Comparison of ENCODE assay signal across 29 cellular contexts in the genomic region with DNA sequence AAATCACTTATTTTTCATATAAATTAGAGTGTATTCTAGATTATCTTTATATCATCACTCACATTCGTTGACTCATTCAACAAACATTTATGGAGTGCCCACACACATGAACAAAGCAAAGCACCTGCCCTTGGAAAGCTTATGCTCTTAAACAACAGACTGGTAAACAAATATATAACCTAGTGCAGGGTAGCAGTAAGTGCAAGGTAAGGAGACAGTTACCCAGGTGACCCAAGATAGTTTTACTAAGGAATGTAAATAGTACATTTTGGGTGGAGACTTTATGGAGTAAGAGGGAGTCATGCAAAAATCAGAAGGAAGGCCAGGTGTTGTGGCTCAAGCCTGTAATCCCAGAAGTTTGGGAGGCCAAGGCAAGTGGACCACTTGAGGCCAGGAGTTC.
"Had no signal": no experiment of that assay in that cellular context is flagged by ENCODE, and none has a peak within 500 bp of the region (broad histone marks: within the 10 kb centered on the region; RNA-seq: fewer than 3 reads in every experiment).

No MANE protein-coding gene starts in this region.

- H3K36me3 ChIP-seq: brain microvascular endothelial cell, esophagus muscularis mucosa, heart right ventricle, lower lobe of right lung, thoracic aorta, uterus had no signal

- H3K27ac ChIP-seq: brain microvascular endothelial cell, esophagus muscularis mucosa, heart right ventricle, lower lobe of right lung, thoracic aorta, uterus, VCaP had no signal

- H3K27me3 Mint-ChIP-seq: activated CD4-positive, alpha-beta memory T cell treated with anti-CD3 and anti-CD28 coated beads for 36 hours; activated T-helper 17 cell treated with anti-CD3 and anti-CD28 coated beads, Interleukin-2, amount 50 U/mL, for 72 hours; natural killer cell treated with Interleukin-12 subunit alpha and Interleukin-12 subunit beta and Interleukin-15 and Interleukin-18, amount 100 ng/mL, for 72 hours; type B pancreatic cell had no signal

- H3K27ac Mint-ChIP-seq: activated CD4-positive, alpha-beta memory T cell treated with anti-CD3 and anti-CD28 coated beads for 36 hours; activated T-helper 17 cell treated with anti-CD3 and anti-CD28 coated beads, Interleukin-2, amount 50 U/mL, for 72 hours; endodermal cell; natural killer cell treated with Interleukin-12 subunit alpha and Interleukin-12 subunit beta and Interleukin-15 and Interleukin-18, amount 100 ng/mL, for 72 hours; T-helper 2 cell treated with Interferon-gamma antibody and Interleukin-4, amounts not matched to agents 5 μg/mL and 100 μg/mL, for 36 hours; type B pancreatic cell had no signal

- H3K9me3 ChIP-seq: esophagus muscularis mucosa, lower lobe of right lung, mucosa of descending colon, thoracic aorta, uterus had no signal

- H3K4me3 ChIP-seq: esophagus muscularis mucosa, heart right ventricle, lower lobe of right lung, mucosa of descending colon, thoracic aorta, uterus had no signal

- ATAC-seq: activated CD4-positive, CD25-positive, alpha-beta regulatory T cell treated with anti-CD3 and anti-CD28 coated beads, Interleukin-2, amount 50 U/mL, for 24 hours; activated T-helper 17 cell treated with anti-CD3 and anti-CD28 coated beads, Interleukin-2, amount 50 U/mL, for 72 hours; heart right ventricle; left lobe of liver; lower lobe of right lung; mucosa of descending colon; natural killer cell treated with Interleukin-12 subunit alpha and Interleukin-12 subunit beta and Interleukin-15 and Interleukin-18, amount 100 ng/mL, for 72 hours; right cardiac atrium; stimulated activated naive CD8-positive, alpha-beta T cell treated with anti-CD3 and anti-CD28 coated beads, Interleukin-15, Interleukin-2, amounts not matched to agents 100 U/mL and 50 U/mL, for 24 hours had no signal

- H3K27me3 ChIP-seq: brain microvascular endothelial cell, esophagus muscularis mucosa, heart right ventricle, uterus had no signal

- H3K4me1 ChIP-seq: uterus had no signal

- H3K4me3 Mint-ChIP-seq: activated CD4-positive, alpha-beta memory T cell treated with anti-CD3 and anti-CD28 coated beads for 36 hours; activated T-helper 17 cell treated with anti-CD3 and anti-CD28 coated beads, Interleukin-2, amount 50 U/mL, for 72 hours; endodermal cell; natural killer cell treated with Interleukin-12 subunit alpha and Interleukin-12 subunit beta and Interleukin-15 and Interleukin-18, amount 100 ng/mL, for 72 hours; T-helper 2 cell treated with Interferon-gamma antibody and Interleukin-4, amounts not matched to agents 5 μg/mL and 100 μg/mL, for 36 hours; type B pancreatic cell had no signal

- DNase-seq: activated CD4-positive, alpha-beta memory T cell treated with anti-CD3 and anti-CD28 coated beads for 36 hours; activated CD4-positive, alpha-beta T cell treated with anti-CD3 and anti-CD28 coated beads for 48 hours; activated CD8-positive, alpha-beta memory T cell treated with anti-CD3 and anti-CD28 coated beads, Interleukin-2, amount 50 U/mL, for 4 hours; activated gamma-delta T cell treated with Interleukin-2 at 50 U/mL for 16 hours; activated naive CD4-positive, alpha-beta T cell treated with anti-CD3 and anti-CD28 coated beads, Interleukin-2, amount 50 U/mL, for 16 hours; activated T-cell treated with anti-CD3 and anti-CD28 coated beads, Interleukin-2, amount 50 U/mL, for 1 hour; amniotic stem cell; brain microvascular endothelial cell; caudate nucleus; cortex of kidney; endodermal cell; foreskin melanocyte; heart right ventricle; lower lobe of right lung; mucosa of descending colon; right cardiac atrium; stimulated activated CD4-positive, alpha-beta T cell treated with anti-CD3 and anti-CD28 coated beads, Interleukin-4, amount 100 ng/mL, for 1 hour; stimulated activated naive CD8-positive, alpha-beta T cell treated with anti-CD3 and anti-CD28 coated beads, Interleukin-15, Interleukin-2, amounts not matched to agents 100 U/mL and 50 U/mL, for 24 hours; T-helper 1 cell; uterus had no signal

- H3K9me3 Mint-ChIP-seq: activated CD4-positive, alpha-beta memory T cell treated with anti-CD3 and anti-CD28 coated beads for 36 hours; activated T-helper 17 cell treated with anti-CD3 and anti-CD28 coated beads, Interleukin-2, amount 50 U/mL, for 72 hours; endodermal cell; natural killer cell treated with Interleukin-12 subunit alpha and Interleukin-12 subunit beta and Interleukin-15 and Interleukin-18, amount 100 ng/mL, for 72 hours; T-helper 2 cell treated with Interferon-gamma antibody and Interleukin-4, amounts not matched to agents 5 μg/mL and 100 μg/mL, for 36 hours; type B pancreatic cell had no signal

- H3K36me3 Mint-ChIP-seq: activated CD4-positive, alpha-beta memory T cell treated with anti-CD3 and anti-CD28 coated beads for 36 hours; natural killer cell treated with Interleukin-12 subunit alpha and Interleukin-12 subunit beta and Interleukin-15 and Interleukin-18, amount 100 ng/mL, for 72 hours; type B pancreatic cell had no signal

- H3K4me1 Mint-ChIP-seq: activated T-helper 17 cell treated with anti-CD3 and anti-CD28 coated beads, Interleukin-2, amount 50 U/mL, for 72 hours had no signal
